ENCODE assay signal across 27 cellular contexts in the genomic region with DNA sequence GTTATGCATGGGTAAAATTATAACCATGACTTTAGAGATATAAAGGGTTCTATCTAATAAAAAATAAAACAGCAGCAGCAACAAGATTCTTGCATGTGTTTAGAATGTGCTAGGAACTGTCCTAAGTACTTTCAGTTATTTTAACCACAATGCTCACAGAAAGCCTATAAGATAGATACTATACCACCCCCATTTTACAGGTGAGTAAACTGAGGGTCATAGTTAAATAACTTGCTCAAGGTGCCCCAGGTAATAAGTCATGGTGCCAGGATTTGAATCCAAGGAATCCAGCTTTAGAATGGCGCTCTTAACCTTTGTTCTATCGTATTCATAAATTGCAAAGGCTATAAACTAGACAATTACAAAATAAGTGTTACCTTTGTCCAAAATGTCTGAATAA.
"Had no signal": no experiment of that assay in that cellular context is flagged by ENCODE, and none has a peak within 500 bp of the region (broad histone marks: within the 10 kb centered on the region; RNA-seq: fewer than 3 reads in every experiment).

No MANE protein-coding gene starts in this region.

- H3K9me3 ChIP-seq: stomach, suprapubic skin, testis, thoracic aorta, thyroid gland, tibial artery, tibial nerve, transverse colon, upper lobe of left lung, upper lobe of right lung, uterus, vagina had no signal

- DNase-seq: stimulated activated CD4-positive, alpha-beta T cell treated with anti-CD3 and anti-CD28 coated beads, Interleukin-2, amount 100 ng/mL, for 48 hours; stimulated activated CD4-positive, alpha-beta T cell treated with anti-CD3 and anti-CD28 coated beads, Interleukin-4, amount 100 ng/mL, for 1 hour; stimulated activated CD4-positive, alpha-beta T cell treated with anti-CD3 and anti-CD28 coated beads, Interleukin-4, amount 100 ng/mL, for 24 hours; stimulated activated CD4-positive, alpha-beta T cell treated with anti-CD3 and anti-CD28 coated beads, Interleukin-4, amount 100 ng/mL, for 4 hours; stimulated activated CD8-positive, alpha-beta memory T cell treated with anti-CD3 and anti-CD28 coated beads, Interleukin-4, amount 100 ng/mL, for 48 hours; stimulated activated naive B cell treated with anti-CD40 and anti-IgM and Interleukin-4, amounts not matched to agents 10 μg/mL and 1 μg/mL and 100 μg/mL, for 72 hours; stimulated activated naive CD4-positive, alpha-beta T cell; stimulated activated naive CD4-positive, alpha-beta T cell treated with Interleukin-2 at 50 U/mL for 16 hours; stimulated activated naive CD8-positive, alpha-beta T cell treated with anti-CD3 and anti-CD28 coated beads, Interleukin-15, amount 100 ng/mL, for 72 hours; stimulated activated naive CD8-positive, alpha-beta T cell treated with anti-CD3 and anti-CD28 coated beads, Interleukin-15, Interleukin-2, amounts not matched to agents 100 U/mL and 50 U/mL, for 24 hours; stomach; substantia nigra; testis; thyroid gland; tibial artery; transverse colon; trophoblast cell; upper lobe of left lung; upper lobe of right lung; uterus had no signal

- H3K4me1 ChIP-seq: stomach, suprapubic skin, testis, thyroid gland, tibial artery, tibial nerve, upper lobe of left lung, upper lobe of right lung, uterus, vagina had no signal

- ATAC-seq: stimulated activated effector memory CD8-positive, alpha-beta T cell treated with anti-CD3 and anti-CD28 coated beads, Interleukin-12 subunit alpha, Interleukin-12 subunit beta, amount 100 ng/mL, for 72 hours; stimulated activated memory B cell treated with anti-CD40 and anti-IgM and Interleukin-4, amounts not matched to agents 10 μg/mL and 1 μg/mL and 100 μg/mL, for 72 hours; stimulated activated naive B cell treated with anti-CD40 and anti-IgM and Interleukin-4, amounts not matched to agents 10 μg/mL and 1 μg/mL and 100 μg/mL, for 72 hours; stimulated activated naive CD8-positive, alpha-beta T cell treated with anti-CD3 and anti-CD28 coated beads, Interleukin-15, amount 100 ng/mL, for 72 hours; stimulated activated naive CD8-positive, alpha-beta T cell treated with anti-CD3 and anti-CD28 coated beads, Interleukin-15, Interleukin-2, amounts not matched to agents 100 U/mL and 50 U/mL, for 24 hours; upper lobe of right lung had no signal

- H3K4me3 ChIP-seq: stomach, suprapubic skin, testis, thoracic aorta, thyroid gland, tibial artery, tibial nerve, transverse colon, upper lobe of left lung, upper lobe of right lung, uterus, vagina had no signal

- H3K36me3 ChIP-seq: transverse colon, uterus had no signal

- H3K27me3 ChIP-seq: stomach, suprapubic skin, testis, thyroid gland, tibial artery, tibial nerve, transverse colon, upper lobe of left lung, upper lobe of right lung, uterus, vagina had no signal

- H3K27ac ChIP-seq: stomach, suprapubic skin, testis, thoracic aorta, thyroid gland, tibial artery, tibial nerve, transverse colon, upper lobe of left lung, upper lobe of right lung, uterus, vagina had no signal

- FAIRE-seq: urothelium cell line had no signal
